22 cellular contexts compared by ENCODE assay signal in genomic region chr18:3100498-3101132, GRCh38.
A peak's percentile ranks its signal among the peaks of the same experiment; 100 is the strongest.
DNase-seq lines count a peak whose midpoint lies in the region; ATAC-seq and TF ChIP-seq lines count a peak whose summit lies in the region.
"Had no signal": no experiment of that assay in that cellular context is flagged by ENCODE, and none has a peak within 500 bp of the region (broad histone marks: within the 10 kb centered on the region; RNA-seq: fewer than 3 reads in every experiment).

No MANE protein-coding gene starts in this region.

- intact Hi-C loops in heart left ventricle (cut with DNase I) (no loop called here), Right ventricle myocardium superior (cut with DNase I) (no loop called here), heart right ventricle (cut with DNase I) (no loop called here)
- intact Hi-C loops in CD4-positive, alpha-beta T cell (cut with DNase I, micrococcal nuclease): no loop called here

- H3K4me1 ChIP-seq in heart left ventricle: peaks cover 0 to 30% (median 11%) of the 10 kb centered on the region in 12 donors
- peaks cover 0 to 36% (median 23%) of the 10 kb centered on the region in 9 donors for H3K4me1 ChIP-seq in heart right ventricle

- CTCF ChIA-PET in CD4-positive, alpha-beta T cell (lab: Charles Lee): interaction anchor here (0.8 to 1.9 kb wide), 3 partner anchors 12 to 38 kb away, joined by 3 to 9 read pairs (median 3); no protein-coding TSS in a partner anchor

- peak; percentile 10 to 40 (median 34) for ATAC-seq in heart left ventricle
- no peak for ATAC-seq in Right ventricle myocardium superior (ENCODE audit: poor library complexity)
- peak in 5 of 8 donors; percentile 20 to 36 (median 28) for ATAC-seq in heart right ventricle
- no peak for ATAC-seq in GM18909 (IDR thresholded peaks at IDR 0.05; ENCODE audit: poor library complexity, unreplicated experiment)
- ATAC-seq in CD4-positive, alpha-beta T cell (ENCODE audit: poor library complexity): no peak
- no peak for ATAC-seq in HG02763 (IDR thresholded peaks at IDR 0.05; ENCODE audit: unreplicated experiment)
- ATAC-seq: GM23338 had no signal

- WGBS in heart left ventricle, 4 donors: 58 to 75% (median 67%) methylated on average over 3 of the region's 3 CpGs
- 64 to 79% methylated on average over 3 of the region's 3 CpGs for WGBS in heart right ventricle, 2 donors

- no peaks in the 10 kb centered on the region for H3K9me3 ChIP-seq in heart left ventricle
- H3K9me3 ChIP-seq in heart right ventricle: no peaks in the 10 kb centered on the region
- H3K9me3 ChIP-seq in CD4-positive, alpha-beta T cell (ENCODE audit: control insufficient read depth, low read length): no peaks in the 10 kb centered on the region
- H3K9me3 ChIP-seq: BLaER1 had no signal

- no peaks in the 10 kb centered on the region for H3K9me3 Mint-ChIP-seq in CD4-positive, alpha-beta T cell
- H3K9me3 Mint-ChIP-seq: CD4-positive, CD25-positive, alpha-beta regulatory T cell; GM23338; H9 had no signal

- DNase-seq in heart left ventricle: no peak
- no peak for DNase-seq in Right ventricle myocardium superior
- no peak for DNase-seq in heart right ventricle
- DNase-seq in kidney tubule cell (ENCODE audit: low spot score): peak; percentile 86
- DNase-seq in CD4-positive, alpha-beta T cell: no peak
- DNase-seq: CD4-positive, CD25-positive, alpha-beta regulatory T cell; H9; Karpas-422; NCI-H1092; NCI-H1417 treated with DMSO at 0.1 percent for 48 hours; NCI-H1694 treated with DMSO at 0.1 percent for 48 hours; NCI-H2081; NCI-H2227 treated with DMSO at 0.1 percent for 48 hours; NCI-H69; RPMI8226; SIG-M5 had no signal

- no peak overlapping the region for H3K4me3 ChIP-seq in heart left ventricle
- H3K4me3 ChIP-seq in heart right ventricle: no peak overlapping the region
- H3K4me3 ChIP-seq: BLaER1, GM23338, SK-N-MC had no signal

- POLR2A ChIA-PET in CD4-positive, alpha-beta T cell (lab: Charles Lee): no interaction called here

- no peak overlapping the region for H3K27ac Mint-ChIP-seq in CD4-positive, alpha-beta T cell
- H3K27ac Mint-ChIP-seq: CD4-positive, CD25-positive, alpha-beta regulatory T cell; GM23338; H9 had no signal

- no peak for TF ChIP-seq CTCF in heart left ventricle (IDR thresholded peaks at IDR 0.05)
- no peak for TF ChIP-seq CTCF in heart right ventricle (IDR thresholded peaks at IDR 0.05)
- TF ChIP-seq CTCF in CD4-positive, alpha-beta T cell (IDR thresholded peaks at IDR 0.05): no peak

- H3K27ac ChIP-seq in heart left ventricle (peak overlapping the region in 4 of 12 donors; percentile 11 to 32 (median 17)), heart right ventricle (peak overlapping the region in 1 of 10 donors; percentile 29)
- no peak overlapping the region for H3K27ac ChIP-seq in CD4-positive, alpha-beta T cell (ENCODE audit: low read depth, low read length)
- H3K27ac ChIP-seq: BLaER1, HL-60, SK-N-MC had no signal

- no peaks in the 10 kb centered on the region for H3K27me3 Mint-ChIP-seq in CD4-positive, alpha-beta T cell

- H3K36me3 ChIP-seq in heart left ventricle: peaks cover 0 to 98% (median 23%) of the 10 kb centered on the region in 9 donors
- H3K36me3 ChIP-seq in heart right ventricle: peaks cover 0 to 84% (median 12%) of the 10 kb centered on the region in 9 donors
- H3K36me3 ChIP-seq: BLaER1 had no signal

- H3K4me1 Mint-ChIP-seq in CD4-positive, alpha-beta T cell (ENCODE audit: low read depth): peaks cover 38% of the 10 kb centered on the region
- H3K4me1 Mint-ChIP-seq: GM23338, H9 had no signal

- no peaks in the 10 kb centered on the region for H3K36me3 Mint-ChIP-seq in CD4-positive, alpha-beta T cell (ENCODE audit: low read depth)

- H3K27me3 ChIP-seq in heart left ventricle (no peaks in the 10 kb centered on the region), heart right ventricle (no peaks in the 10 kb centered on the region)
- H3K27me3 ChIP-seq in CD4-positive, alpha-beta T cell (ENCODE audit: control insufficient read depth, insufficient read depth, low read length): no peaks in the 10 kb centered on the region
- H3K27me3 ChIP-seq: BLaER1 had no signal

- no peak overlapping the region for H3K4me3 Mint-ChIP-seq in CD4-positive, alpha-beta T cell
- H3K4me3 Mint-ChIP-seq: CD4-positive, CD25-positive, alpha-beta regulatory T cell; GM23338; H9 had no signal

- TF ChIP-seq POLR2A in heart left ventricle (IDR thresholded peaks at IDR 0.05): no peak

Comparison
In these comparisons a context has a peak if more than half of its experiments do, and no peak if none do; other contexts are left out.
1. ATAC-seq: peak in heart left ventricle (4 of 4) and heart right ventricle (5 of 8); none in Right ventricle myocardium superior (single experiment), GM18909 (single experiment), CD4-positive, alpha-beta T cell (single experiment) and HG02763 (single experiment).